Comparison of ENCODE assay signal across 18 cellular contexts in genomic region chr6:106562001-106562400, GRCh38.
DNase-seq lines count a peak whose midpoint lies in the region; ATAC-seq and TF ChIP-seq lines count a peak whose summit lies in the region.
"Had no signal": no experiment of that assay in that cellular context is flagged by ENCODE, and none has a peak within 500 bp of the region (broad histone marks: within the 10 kb centered on the region; RNA-seq: fewer than 3 reads in every experiment).

No MANE protein-coding gene starts in this region.

- H3K27me3 ChIP-seq in CD4-positive, alpha-beta memory T cell (ENCODE audit: insufficient read depth, low read length), result no peaks in the 10 kb centered on the region

- no peak overlapping the region for H3K4me3 ChIP-seq in CD4-positive, alpha-beta memory T cell (ENCODE audit: low read length in 2 of 2)
- no peak overlapping the region for H3K4me3 ChIP-seq in skin epidermis
- H3K4me3 ChIP-seq: coronary artery had no signal

- peak overlapping the region in 4 of 7 donors; percentile 12 to 52 (median 24) for H3K27ac Mint-ChIP-seq in CD4-positive, alpha-beta memory T cell

- CTCF ChIA-PET in CD4-positive, alpha-beta memory T cell (lab: Charles Lee; ENCODE audit: partially characterized antibody), result interaction anchor here (1.0 to 6.7 kb wide), 12 partner anchors 22 to 435 kb away, joined by 3 to 114 read pairs (median 4); no protein-coding TSS in a partner anchor
- CTCF ChIA-PET in RWPE1 (lab: Yijun Ruan, JAX), result interaction anchor here (0.6 to 1.7 kb wide), 5 partner anchors 10 to 202 kb away, joined by 3 to 5 read pairs (median 4); partner anchors contain the start of gene CRYBG1

- intact Hi-C loops in CD4-positive, alpha-beta memory T cell (cut with micrococcal nuclease), result no loop called here

- peaks cover 56% of the 10 kb centered on the region for H3K36me3 ChIP-seq in CD4-positive, alpha-beta memory T cell (ENCODE audit: insufficient read depth, low read length)

- no peaks in the 10 kb centered on the region for H3K9me3 Mint-ChIP-seq in CD4-positive, alpha-beta memory T cell

- TF ChIP-seq CTCF in RWPE1 (conservative IDR thresholded peaks at IDR 0.05; ENCODE audit: low read depth), result no peak

- no peak overlapping the region for H3K4me3 Mint-ChIP-seq in CD4-positive, alpha-beta memory T cell

- no peaks in the 10 kb centered on the region for H3K27me3 Mint-ChIP-seq in CD4-positive, alpha-beta memory T cell

- ATAC-seq in HG03196 (IDR thresholded peaks at IDR 0.05; ENCODE audit: unreplicated experiment), result no peak
- ATAC-seq in HG03439 (IDR thresholded peaks at IDR 0.05; ENCODE audit: unreplicated experiment), result no peak
- ATAC-seq in HG03469 (IDR thresholded peaks at IDR 0.05; ENCODE audit: unreplicated experiment), result no peak
- ATAC-seq: left cardiac atrium, Panc1 had no signal

- peaks cover 54 to 83% of the 10 kb centered on the region in 2 donors for H3K36me3 Mint-ChIP-seq in CD4-positive, alpha-beta memory T cell

- peaks cover 0 to 6% (median 3%) of the 10 kb centered on the region in 4 donors for H3K4me1 Mint-ChIP-seq in CD4-positive, alpha-beta memory T cell

- DNase-seq in CD4-positive, alpha-beta memory T cell, result no peak
- DNase-seq in RWPE1 (ENCODE audit: low spot score) (peak; percentile 36), epithelial cell of prostate (ENCODE audit: low read depth, low spot score) (no peak)
- DNase-seq in central memory CD4-positive, alpha-beta T cell, result no peak
- DNase-seq: activated CD4-positive, CD25-positive, alpha-beta regulatory T cell; activated effector memory CD4-positive, alpha-beta T cell treated with anti-CD3 and anti-CD28 coated beads, Interleukin-2, amount 50 U/mL, for 16 hours; DMS153; left cardiac atrium; NCI-H187 treated with DMSO at 0.1 percent for 48 hours; NCI-H510A treated with DMSO at 0.1 percent for 48 hours; stimulated activated naive CD8-positive, alpha-beta T cell treated with anti-CD3 and anti-CD28 coated beads, Interleukin-15, Interleukin-2, amounts not matched to agents 100 U/mL and 50 U/mL, for 24 hours had no signal

- no peaks in the 10 kb centered on the region for H3K9me3 ChIP-seq in CD4-positive, alpha-beta memory T cell (ENCODE audit: control insufficient read depth in 1 of 2, low read length in 2 of 2)

- POLR2A ChIA-PET in CD4-positive, alpha-beta memory T cell (lab: Charles Lee; ENCODE audit: partially characterized antibody), result interaction anchor here (0.6 to 3.6 kb wide), 3 partner anchors 23 to 49 kb away, joined by 3 to 13 read pairs (median 12); no protein-coding TSS in a partner anchor
- POLR2A ChIA-PET in RWPE1 (lab: Yijun Ruan, JAX; ENCODE audit: low non-redundant PET), result no interaction called here

- H3K27ac ChIP-seq in CD4-positive, alpha-beta memory T cell (ENCODE audit: low read depth, low read length), result no peak overlapping the region
- peak overlapping the region; percentile 71 for H3K27ac ChIP-seq in RWPE1
- peak overlapping the region; percentile 66 for H3K27ac ChIP-seq in epithelial cell of prostate
- H3K27ac ChIP-seq in skin epidermis, result peak overlapping the region in 20 of 21 experiments; percentile 3 to 81 (median 64)
- H3K27ac ChIP-seq: coronary artery, parathyroid adenoma had no signal

- H3K4me1 ChIP-seq in CD4-positive, alpha-beta memory T cell (ENCODE audit: insufficient read depth, low read length), result no peaks in the 10 kb centered on the region
- H3K4me1 ChIP-seq: parathyroid adenoma had no signal
